In the genomic region with DNA sequence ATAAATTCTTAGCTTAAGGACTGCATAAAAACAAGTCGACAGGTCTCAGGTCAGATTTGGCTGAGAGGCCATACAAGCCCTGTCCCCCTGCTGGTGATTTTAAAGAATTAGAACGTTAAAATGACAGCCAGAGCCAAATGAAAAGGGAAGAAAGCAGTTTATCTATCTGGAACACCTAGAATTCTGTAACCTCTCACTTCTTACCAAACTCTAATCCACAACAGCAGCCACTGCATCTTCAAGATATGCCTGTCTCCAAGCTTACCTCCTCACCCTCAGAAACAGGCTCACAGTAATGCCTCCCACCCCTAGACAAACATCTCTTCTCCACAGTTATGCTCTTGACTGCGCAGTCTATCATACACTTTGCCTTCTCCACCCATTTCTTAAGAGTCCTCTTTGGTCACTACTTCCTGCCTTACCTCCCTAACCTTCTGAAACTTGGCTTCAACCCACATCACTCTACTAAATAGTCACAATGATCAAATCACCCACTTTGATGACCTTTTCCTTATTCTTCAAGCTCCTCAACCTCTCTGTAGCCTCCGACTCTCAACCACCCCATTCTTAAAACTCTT, we compare ENCODE assay signal across 7 cellular contexts. TPM values are rescaled to one million over a fixed set of nuclear protein-coding genes. Genes with fewer than 3 reads are reported as not detected.
DNase-seq lines count a peak whose midpoint lies in the region; ATAC-seq and TF ChIP-seq lines count a peak whose summit lies in the region.

No MANE protein-coding gene starts in this region.

- peaks cover 13% of the 10 kb centered on the region for H3K4me1 ChIP-seq in Karpas-422 (ENCODE audit: low read length)

- peaks cover 17% of the 10 kb centered on the region for H3K36me3 ChIP-seq in Karpas-422 (ENCODE audit: insufficient read depth, low read length)
- H3K36me3 ChIP-seq in WERI-Rb-1, result peaks cover 11% of the 10 kb centered on the region

- H3K27me3 ChIP-seq in Karpas-422 (ENCODE audit: low read length), result no peaks in the 10 kb centered on the region
- no peaks in the 10 kb centered on the region for H3K27me3 ChIP-seq in WERI-Rb-1 (ENCODE audit: insufficient read depth, low read depth, severe bottlenecking)

- H3K27ac ChIP-seq in Karpas-422 (ENCODE audit: low read length) (no peak overlapping the region), WERI-Rb-1 (no peak overlapping the region)

- H3K4me3 ChIP-seq in Karpas-422 (ENCODE audit: low read length), result no peak overlapping the region
- no peak overlapping the region for H3K4me3 ChIP-seq in WERI-Rb-1 (ENCODE audit: low read depth, low read length)

- in situ Hi-C loops in G401 (cut with HindIII; ENCODE audit: low sequenced_read_pairs), result no loop called here

- no peak overlapping the region for H3K4me2 ChIP-seq in Karpas-422 (ENCODE audit: low read depth, low read length, poor library complexity, severe bottlenecking)

- DNase-seq in G401 (ENCODE audit: low spot score), result peak; percentile 49
- peak; percentile 77 for DNase-seq in Karpas-422
- no peak for DNase-seq in WERI-Rb-1
- peak; percentile 65 for DNase-seq in hepatic stellate cell (ENCODE audit: low spot score)
- DNase-seq in head of caudate nucleus, result no peak

- no peak for ATAC-seq in HG02623 (IDR thresholded peaks at IDR 0.05; ENCODE audit: unreplicated experiment)
- no peak for ATAC-seq in GM18498 (IDR thresholded peaks at IDR 0.05; ENCODE audit: unreplicated experiment)

- TF ChIP-seq CTCF in WERI-Rb-1 (IDR thresholded peaks at IDR 0.05; ENCODE audit: low read depth, low read length), result peak; percentile 39

- H3K79me2 ChIP-seq in Karpas-422 (ENCODE audit: low read length), result peaks cover 99% of the 10 kb centered on the region

- no peak overlapping the region for H3K9ac ChIP-seq in Karpas-422 (ENCODE audit: low read length)

- H3K9me2 ChIP-seq in Karpas-422 (replicated peaks; ENCODE audit: insufficient read depth, low read length), result no peaks in the 10 kb centered on the region

- H3K9me3 ChIP-seq in Karpas-422 (ENCODE audit: low read length) (no peaks in the 10 kb centered on the region), WERI-Rb-1 (ENCODE audit: severe bottlenecking) (no peaks in the 10 kb centered on the region)

- H4K20me1 ChIP-seq in Karpas-422 (ENCODE audit: insufficient read depth, low read depth, low read length), result peaks cover 55% of the 10 kb centered on the region

- H2AFZ ChIP-seq in Karpas-422 (ENCODE audit: low read length), result no peak overlapping the region

- intact Hi-C loops in head of caudate nucleus (cut with DNase I), result no loop called here

RNA-seq across cellular contexts. Expression of gene ANKFY1, which starts 14.2 kb away (rescaled TPM):
- total RNA-seq in G401 (2014; rRNA removed; shearing (Covaris generic)), result 13.3 and 22.2 TPM in 2 replicates
- total RNA-seq in Karpas-422 (2014; rRNA removed; shearing (Covaris generic); ENCODE audit: low replicate concordance), result 24.1 and 34.4 TPM in 2 replicates

Comparison
In these comparisons a context has a peak if more than half of its experiments do, and no peak if none do; other contexts are left out.
1. DNase-seq: peak in G401 (single experiment), Karpas-422 (single experiment) and hepatic stellate cell (single experiment); none in WERI-Rb-1 (single experiment) and head of caudate nucleus (0 of 42).